Comparison of ENCODE assay signal across 1 cellular context in genomic region chr11:106022795-106023275, GRCh38.
TF ChIP-seq lines count a peak whose summit lies in the region.

No MANE protein-coding gene starts in this region.

TF ChIP-seq in H1, 55 proteins besides CTCF, POLR2A, EP300 and RAD21:
- TF ChIP-seq PHF8 (conservative IDR thresholded peaks at IDR 0.05; ENCODE audit: low read depth, low read length) (0 out of 2 replicates have a peak, but pooled peaks have one; percentile 8), CHD1 (IDR thresholded peaks at IDR 0.05; ENCODE audit: low read depth, low read length) (no peak), FOSL1 (IDR thresholded peaks at IDR 0.05; ENCODE audit: insufficient read depth, low read depth, low read length) (no peak), SAP30 (IDR thresholded peaks at IDR 0.05; ENCODE audit: insufficient read depth, insufficient replicate concordance, low read length) (no peak), KDM4A (IDR thresholded peaks at IDR 0.05; ENCODE audit: low read depth, low read length, severe bottlenecking) (no peak), SP4 (IDR thresholded peaks at IDR 0.05; ENCODE audit: low read length) (no peak)
TF ChIP-seq in H1: peak in this region for 1.
